ENCODE assay signal across 1 cellular context in genomic region chr1:64139877-64140276, GRCh38.
A peak's percentile ranks its signal among the peaks of the same experiment; 100 is the strongest.
TF ChIP-seq lines count a peak whose summit lies in the region.

No MANE protein-coding gene starts in this region.

TF ChIP-seq in PFSK-1, 5 proteins besides CTCF, POLR2A, EP300 and RAD21 (continued from another document):
- TF ChIP-seq REST (IDR thresholded peaks at IDR 0.05; ENCODE audit: insufficient read depth in 1 of 2, low read depth in 2 of 2, low read length in 2 of 2) = 0 out of 4 replicates have a peak, but pooled peaks of 1 of the 2 experiments have one; percentile 25
- TF ChIP-seq SIN3A (IDR thresholded peaks at IDR 0.05; ENCODE audit: borderline replicate concordance, insufficient read depth, low read length) = peak; percentile 42; the same call in 1 of the 2 replicates
- peak; percentile 9 for TF ChIP-seq FOXP2 (optimal IDR thresholded peaks at IDR 0.05; ENCODE audit: borderline replicate concordance, extremely low read depth, extremely low read length, insufficient read depth)
- TF ChIP-seq TAF1 (IDR thresholded peaks at IDR 0.05; ENCODE audit: borderline replicate concordance, insufficient read depth, low read length) = no peak
